In the genomic region with DNA sequence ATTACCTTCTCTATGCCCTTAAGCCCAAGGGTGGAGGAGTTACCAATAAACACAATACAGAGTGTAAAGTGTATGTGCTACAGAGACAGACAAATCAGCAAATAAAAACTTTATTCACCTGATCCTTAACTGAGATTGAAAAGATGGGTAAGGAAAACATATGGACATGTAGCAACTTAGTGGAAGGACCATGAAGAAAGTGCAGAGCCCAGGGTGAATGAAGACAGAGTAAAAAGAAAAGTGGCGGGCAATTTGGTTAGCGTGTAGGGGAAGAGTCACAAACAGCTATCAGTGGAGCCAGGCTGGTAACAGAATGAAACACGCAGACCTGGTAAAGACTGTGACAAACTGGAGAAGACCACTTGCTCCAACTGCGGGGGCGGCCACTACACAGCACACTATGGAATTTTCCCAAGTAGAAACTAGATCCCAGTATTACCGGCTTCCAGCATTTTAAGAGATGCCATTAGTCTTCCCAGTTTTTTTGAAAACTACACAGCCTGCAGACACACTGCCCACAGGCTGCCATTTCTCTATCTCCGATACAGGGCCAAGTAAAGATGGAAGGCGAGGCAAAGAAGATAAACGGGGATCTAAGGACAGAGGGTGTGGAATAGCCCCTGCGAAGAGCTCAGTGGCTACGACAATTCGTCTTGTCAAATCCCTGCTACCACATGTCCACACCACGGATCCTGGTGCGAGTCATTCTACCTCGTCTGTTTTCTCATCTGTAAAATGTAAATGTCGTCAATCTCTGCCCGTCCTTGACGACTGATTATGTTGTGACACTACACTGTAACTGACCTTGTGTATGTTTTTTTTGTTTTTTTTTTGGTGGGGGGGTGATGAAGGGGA, we compare ENCODE assay signal across 8 cellular contexts. TPM values are rescaled to one million over a fixed set of nuclear protein-coding genes. Genes with fewer than 3 reads are reported as not detected.
DNase-seq lines count a peak whose midpoint lies in the region; ATAC-seq, FAIRE-seq and TF ChIP-seq lines count a peak whose summit lies in the region.

No MANE protein-coding gene starts in this region.

- H3K9me3 Mint-ChIP-seq in progenitor cell of endocrine pancreas (ENCODE audit: low read depth): peaks cover 4% of the 10 kb centered on the region

- H3K4me3 Mint-ChIP-seq in progenitor cell of endocrine pancreas (ENCODE audit: low read depth): peak overlapping the region; percentile 95

- DNase-seq in stimulated activated CD4-positive, alpha-beta T cell treated with anti-CD3 and anti-CD28 coated beads, Interleukin-15, amount 100 ng/mL, for 24 hours: peak; percentile 20
- no peak for DNase-seq in stimulated activated CD4-positive, alpha-beta T cell treated with anti-CD3 and anti-CD28 coated beads, Interleukin-12 subunit alpha, Interleukin-12 subunit beta, amount 100 ng/mL, for 4 hours
- DNase-seq in fibroblast of villous mesenchyme (ENCODE audit: low read depth) (peak; percentile 38), progenitor cell of endocrine pancreas (ENCODE audit: low spot score, unreplicated experiment) (no peak), SKM-1 (lab: John Stamatoyannopoulos, UW; ENCODE audit: unreplicated experiment) (no peak), GM19239 (ENCODE audit: insufficient read length, low spot score) (no peak)

- TF ChIP-seq CTCF in WI38 (IDR thresholded peaks at IDR 0.05; ENCODE audit: low read depth, low read length): no peak
- TF ChIP-seq CTCF in fibroblast of villous mesenchyme (IDR thresholded peaks at IDR 0.05; ENCODE audit: insufficient read depth, low read depth, low read length): no peak
- no peak for TF ChIP-seq CTCF in progenitor cell of endocrine pancreas (IDR thresholded peaks at IDR 0.05; ENCODE audit: unreplicated experiment)

- H3K4me1 Mint-ChIP-seq in progenitor cell of endocrine pancreas (ENCODE audit: low read depth): peaks cover 29% of the 10 kb centered on the region

- no peak for FAIRE-seq in GM19239 (lab: Jason Lieb, UNC)

- peak overlapping the region; percentile 99 for H3K27ac Mint-ChIP-seq in progenitor cell of endocrine pancreas

- H3K27me3 Mint-ChIP-seq in progenitor cell of endocrine pancreas: peaks cover 7% of the 10 kb centered on the region

- ATAC-seq in GM18502 (IDR thresholded peaks at IDR 0.05; ENCODE audit: poor library complexity, unreplicated experiment): no peak

- peaks cover 19% of the 10 kb centered on the region for H3K36me3 Mint-ChIP-seq in progenitor cell of endocrine pancreas (ENCODE audit: insufficient read depth)

- H3K4me3 ChIP-seq in WI38 (ENCODE audit: low read depth, low read length) (peak overlapping the region; percentile 77), fibroblast of villous mesenchyme (ENCODE audit: low read depth, low read length) (peak overlapping the region; percentile 90)

RNA-seq across cellular contexts. Expression of gene UQCRFS1, which starts 1.2 kb away (rescaled TPM):
- total RNA-seq in fibroblast of villous mesenchyme: 32.0 and 41.2 TPM in 2 replicates
- 28.7 and 29.4 TPM in 2 replicates for total RNA-seq in progenitor cell of endocrine pancreas

Comparison
In these comparisons a context has a peak if more than half of its experiments do, and no peak if none do; other contexts are left out.
1. DNase-seq: peak in stimulated activated CD4-positive, alpha-beta T cell treated with anti-CD3 and anti-CD28 coated beads, Interleukin-15, amount 100 ng/mL, for 24 hours (single experiment) and fibroblast of villous mesenchyme (single experiment); none in stimulated activated CD4-positive, alpha-beta T cell treated with anti-CD3 and anti-CD28 coated beads, Interleukin-12 subunit alpha, Interleukin-12 subunit beta, amount 100 ng/mL, for 4 hours (single experiment), progenitor cell of endocrine pancreas (single experiment), SKM-1 (single experiment) and GM19239 (single experiment).